11 cellular contexts compared by ENCODE assay signal in the genomic region with DNA sequence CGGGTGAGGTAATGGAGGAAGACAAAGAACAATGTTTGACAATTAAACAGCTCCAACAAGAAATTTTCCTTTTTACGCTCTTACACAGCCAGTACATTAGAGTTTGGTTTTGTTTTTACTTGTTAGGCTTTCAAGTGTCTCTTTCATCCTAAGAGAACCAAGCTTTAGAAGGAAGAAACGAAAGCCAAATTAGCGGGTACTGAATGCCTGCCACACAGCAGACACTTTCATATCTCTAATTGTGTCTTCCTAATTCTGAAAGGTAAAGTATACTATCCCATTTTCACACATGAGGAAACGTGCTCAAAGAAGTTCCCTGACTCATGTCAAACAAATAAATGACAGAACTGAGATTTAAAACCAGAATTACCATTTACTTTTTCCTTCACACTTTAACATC.
DNase-seq lines count a peak whose midpoint lies in the region; ATAC-seq and TF ChIP-seq lines count a peak whose summit lies in the region.
"Had no signal": no experiment of that assay in that cellular context is flagged by ENCODE, and none has a peak within 500 bp of the region (broad histone marks: within the 10 kb centered on the region; RNA-seq: fewer than 3 reads in every experiment).

No MANE protein-coding gene starts in this region.

- no CpG with 5 or more reads among the region's 5 CpGs for whole genome bisulfite sequencing in H9 (ENCODE audit: extremely low coverage, insufficient read length, low lambda C conversion rate)

- POLR2A ChIA-PET in activated CD8-positive, alpha-beta T cell treated with anti-CD3 and anti-CD28 coated beads, Interleukin-2, amount 10 ng/mL, durations not matched to agents 7 days and 5 days (lab: Charles Lee) = interaction anchor here (3.4 kb wide), 1 partner anchor 64 kb away, joined by 16 read pairs; a partner anchor contains a TSS

- H3K9me3 Mint-ChIP-seq in activated CD8-positive, alpha-beta T cell treated with anti-CD3 and anti-CD28 coated beads, Interleukin-2, amount 10 ng/mL, durations not matched to agents 7 days and 5 days (ENCODE audit: insufficient read depth) = peaks cover 10% of the 10 kb centered on the region
- H3K9me3 Mint-ChIP-seq in H9 = peaks cover 11 to 13% of the 10 kb centered on the region in 2 experiments

- no peak overlapping the region for H3T11ph ChIP-seq in H9 (ENCODE audit: low read length)

- H3K9me3 ChIP-seq in MG63 (peaks cover 12% of the 10 kb centered on the region), H9 (ENCODE audit: control insufficient read depth, low read depth, low read length) (no peaks in the 10 kb centered on the region)

- TF ChIP-seq CTCF in GM12864 (IDR thresholded peaks at IDR 0.05; ENCODE audit: low read depth, low read length, missing control alignments) (no peak), H9 (conservative IDR thresholded peaks at IDR 0.05) (no peak)

- no peaks in the 10 kb centered on the region for H3K27me3 ChIP-seq in MG63
- H3K27me3 ChIP-seq in H9 (ENCODE audit: insufficient read depth, low read length) = no peaks in the 10 kb centered on the region

- no peak overlapping the region for H3K18ac ChIP-seq in H9 (ENCODE audit: insufficient read length, low read depth, low read length)

- H3K4me3 ChIP-seq in GM12864 (ENCODE audit: low read depth, low read length) (no peak overlapping the region), MG63 (no peak overlapping the region)

- H2BK20ac ChIP-seq in H9 (ENCODE audit: low read depth, low read length, poor library complexity, severe bottlenecking) = no peak overlapping the region

- H2BK120ac ChIP-seq in H9 (ENCODE audit: low read depth, low read length, poor library complexity, severe bottlenecking) = no peak overlapping the region

- H3K4me1 ChIP-seq in H9 (ENCODE audit: insufficient read depth, low read length) = no peaks in the 10 kb centered on the region

- H3K36me3 Mint-ChIP-seq in activated CD8-positive, alpha-beta T cell treated with anti-CD3 and anti-CD28 coated beads, Interleukin-2, amount 10 ng/mL, durations not matched to agents 7 days and 5 days (ENCODE audit: low read depth) = peaks cover 43% of the 10 kb centered on the region
- H3K36me3 Mint-ChIP-seq in H9 (ENCODE audit: insufficient read depth in 1 of 3, low read depth in 3 of 3) = peaks cover 10 to 14% (median 10%) of the 10 kb centered on the region in 3 experiments

- H4K20me1 ChIP-seq in H9 (ENCODE audit: control insufficient read depth, insufficient read depth, insufficient read length) = no peaks in the 10 kb centered on the region

- H2BK5ac ChIP-seq in H9 (ENCODE audit: insufficient read length, low read length) = no peak overlapping the region

- no peaks in the 10 kb centered on the region for H3K23me2 ChIP-seq in H9 (ENCODE audit: insufficient read length, low read depth, low read length, poor library complexity, severe bottlenecking)

- H3K36me3 ChIP-seq in MG63 = peaks cover 21% of the 10 kb centered on the region

- no peak overlapping the region for H3K9ac ChIP-seq in H9 (ENCODE audit: extremely low read depth, insufficient read length, low read length)

- H3K79me2 ChIP-seq in H9 (ENCODE audit: insufficient read depth, low read length) = no peaks in the 10 kb centered on the region; the same call in 1 of the 2 replicates

- DNase-seq in GM12864 (ENCODE audit: low read depth) (peak; percentile 33), cerebellar cortex (ENCODE audit: low spot score) (no peak), MG63 (no peak), H9 (no peak)
- DNase-seq in activated CD8-positive, alpha-beta T cell treated with anti-CD3 and anti-CD28 coated beads, Interleukin-2, amount 10 ng/mL, durations not matched to agents 7 days and 5 days = no peak
- DNase-seq in stimulated activated CD4-positive, alpha-beta T cell treated with anti-CD3 and anti-CD28 coated beads, Interleukin-1b, Interleukin-23, amount 100 ng/mL, for 48 hours = no peak
- DNase-seq: NCI-H2107, nucleus accumbens had no signal

- H2BK15ac ChIP-seq in H9 (ENCODE audit: low read depth, low read length) = no peak overlapping the region

- no peak overlapping the region for H3K23ac ChIP-seq in H9 (ENCODE audit: insufficient read length, low read depth, low read length)

- peak overlapping the region; percentile 46 for H3K27ac Mint-ChIP-seq in activated CD8-positive, alpha-beta T cell treated with anti-CD3 and anti-CD28 coated beads, Interleukin-2, amount 10 ng/mL, durations not matched to agents 7 days and 5 days
- no peak overlapping the region for H3K27ac Mint-ChIP-seq in H9

- no peak overlapping the region for H3K14ac ChIP-seq in H9 (ENCODE audit: insufficient read depth, low read length)

- H3K79me1 ChIP-seq in H9 (ENCODE audit: insufficient read depth, low read depth, low read length, poor library complexity, severe bottlenecking) = peaks cover 3% of the 10 kb centered on the region

- no peak overlapping the region for H3K27ac ChIP-seq in H9 (ENCODE audit: insufficient read length, low read depth, low read length)

- H3K4me1 Mint-ChIP-seq in activated CD8-positive, alpha-beta T cell treated with anti-CD3 and anti-CD28 coated beads, Interleukin-2, amount 10 ng/mL, durations not matched to agents 7 days and 5 days (ENCODE audit: low read depth) = peaks cover 34% of the 10 kb centered on the region
- no peaks in the 10 kb centered on the region for H3K4me1 Mint-ChIP-seq in H9

- no peak overlapping the region for H3K56ac ChIP-seq in H9 (ENCODE audit: insufficient read length, low read depth, low read length)

- no peak overlapping the region for H3K4me2 ChIP-seq in H9 (ENCODE audit: insufficient read depth, insufficient read length, low read length)

- CTCF ChIA-PET in activated CD8-positive, alpha-beta T cell treated with anti-CD3 and anti-CD28 coated beads, Interleukin-2, amount 10 ng/mL, durations not matched to agents 7 days and 5 days (lab: Charles Lee) = interaction anchor here (1.2 to 3.9 kb wide), 5 partner anchors 9 to 120 kb away, joined by 3 to 15 read pairs (median 6); a partner anchor contains a TSS

- peak; percentile 93 for ATAC-seq in GM19351 (IDR thresholded peaks at IDR 0.05; ENCODE audit: unreplicated experiment)
- peak; percentile 71 for ATAC-seq in HG03025 (IDR thresholded peaks at IDR 0.05; ENCODE audit: low FRiP score, unreplicated experiment)
- ATAC-seq in activated CD8-positive, alpha-beta T cell treated with anti-CD3 and anti-CD28 coated beads, Interleukin-2, amount 10 ng/mL, durations not matched to agents 7 days and 5 days = peak; percentile 74
- ATAC-seq: HCT116 had no signal

- H4K91ac ChIP-seq in H9 (ENCODE audit: insufficient read length, low read depth, low read length) = no peak overlapping the region

- no peak overlapping the region for H4K5ac ChIP-seq in H9 (ENCODE audit: insufficient read length, low read depth, low read length)

- H2BK12ac ChIP-seq in H9 (ENCODE audit: insufficient read length, low read depth, low read length) = no peak overlapping the region

- H2AFZ ChIP-seq in H9 (ENCODE audit: low read length) = no peak overlapping the region

- H3K4me3 Mint-ChIP-seq in activated CD8-positive, alpha-beta T cell treated with anti-CD3 and anti-CD28 coated beads, Interleukin-2, amount 10 ng/mL, durations not matched to agents 7 days and 5 days = peak overlapping the region; percentile 41
- H3K4me3 Mint-ChIP-seq in H9 = no peak overlapping the region

- H4K8ac ChIP-seq in H9 (replicated peaks; ENCODE audit: insufficient read length, low read depth, low read length) = no peak overlapping the region

- H2AK5ac ChIP-seq in H9 (ENCODE audit: insufficient read length, low read length) = no peak overlapping the region

- H3K4ac ChIP-seq in H9 (ENCODE audit: low read depth, low read length) = no peak overlapping the region

- no peaks in the 10 kb centered on the region for H3K27me3 Mint-ChIP-seq in activated CD8-positive, alpha-beta T cell treated with anti-CD3 and anti-CD28 coated beads, Interleukin-2, amount 10 ng/mL, durations not matched to agents 7 days and 5 days (ENCODE audit: low read depth)
- no peaks in the 10 kb centered on the region for H3K27me3 Mint-ChIP-seq in H9 (ENCODE audit: low read depth)
